12 cellular contexts compared by ENCODE assay signal in the genomic region with DNA sequence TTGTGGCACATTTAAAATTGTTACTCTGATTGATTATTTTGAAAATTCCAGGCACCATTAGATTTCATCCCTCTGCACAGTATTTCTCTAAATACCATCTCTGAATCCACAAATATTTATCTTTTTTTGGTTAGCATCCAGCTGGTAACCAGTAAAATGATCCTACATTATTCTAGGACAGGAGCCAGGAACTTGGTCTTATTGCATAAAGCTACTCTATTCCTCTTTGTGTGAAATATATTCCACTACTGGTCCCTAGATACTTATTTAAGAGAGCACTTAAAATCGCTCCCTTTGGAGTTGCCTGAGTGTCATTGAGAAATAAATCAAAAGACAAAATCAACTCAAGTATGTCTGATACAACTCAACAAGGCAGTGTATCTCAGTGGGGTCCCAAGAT. TPM values are rescaled to one million over a fixed set of nuclear protein-coding genes. Genes with fewer than 3 reads are reported as not detected.
DNase-seq lines count a peak whose midpoint lies in the region; TF ChIP-seq lines count a peak whose summit lies in the region.
"Had no signal": no experiment of that assay in that cellular context is flagged by ENCODE, and none has a peak within 500 bp of the region (broad histone marks: within the 10 kb centered on the region; RNA-seq: fewer than 3 reads in every experiment).

No MANE protein-coding gene starts in this region.

- TF ChIP-seq CTCF in osteoblast (IDR thresholded peaks at IDR 0.05; ENCODE audit: extremely low read depth, low read depth, low read length) (no peak), GM13976 (IDR thresholded peaks at IDR 0.05; ENCODE audit: borderline replicate concordance, control extremely low read depth, extremely low read depth, insufficient read depth, missing control alignments) (no peak)

- H3K36me3 ChIP-seq in osteoblast (ENCODE audit: insufficient read depth, low read length) = no peaks in the 10 kb centered on the region
- H3K36me3 ChIP-seq: SJCRH30 had no signal

- no peaks in the 10 kb centered on the region for H3K27me3 ChIP-seq in osteoblast (ENCODE audit: insufficient read depth, low read length)
- H3K27me3 ChIP-seq: SJCRH30 had no signal

- in situ Hi-C loops in GM13976 (cut with MboI; ENCODE audit: low sequenced_read_pairs, unreplicated experiment) = no loop called here

- no peak overlapping the region for H2AFZ ChIP-seq in osteoblast (ENCODE audit: low read length)

- no peak overlapping the region for H3K27ac ChIP-seq in osteoblast (ENCODE audit: low read depth, low read length)
- H3K27ac ChIP-seq: SJCRH30 had no signal

- H3K9me3 ChIP-seq in osteoblast (ENCODE audit: low read depth, low read length) = no peaks in the 10 kb centered on the region
- H3K9me3 ChIP-seq: SJCRH30 had no signal

- peaks cover 18% of the 10 kb centered on the region for H3K4me1 ChIP-seq in osteoblast (ENCODE audit: insufficient read depth, low read length)

- H3K4me3 ChIP-seq in osteoblast (ENCODE audit: insufficient read depth, low read length) = no peak overlapping the region
- H3K4me3 ChIP-seq: SJCRH30, smooth muscle cell had no signal

- H3K4me2 ChIP-seq in osteoblast (ENCODE audit: insufficient read depth, low read length) = peak overlapping the region; percentile 28
- H3K4me2 ChIP-seq: smooth muscle cell had no signal

- H3K79me2 ChIP-seq in osteoblast (ENCODE audit: insufficient read depth, low read length) = no peaks in the 10 kb centered on the region

- DNase-seq in GM03348 (ENCODE audit: low spot score) = peak; percentile 61
- peak; percentile 77 for DNase-seq in NCI-H2029 treated with DMSO at 0.1 percent for 48 hours (lab: John Stamatoyannopoulos, UW)
- DNase-seq in amniotic stem cell (lab: John Stamatoyannopoulos, UW) = peak; percentile 41
- DNase-seq in osteoblast (ENCODE audit: insufficient read length, low spot score, missing footprints) = peak; percentile 50
- DNase-seq in SHP77 (lab: John Stamatoyannopoulos, UW) = no peak
- DNase-seq in GM13976 (ENCODE audit: low spot score) = no peak
- no peak for DNase-seq in UCSD-AML1 (lab: John Stamatoyannopoulos, UW; ENCODE audit: unreplicated experiment)
- DNase-seq: activated naive CD4-positive, alpha-beta T cell treated with anti-CD3 and anti-CD28 coated beads for 36 hours; MM.1S; nucleus accumbens had no signal

- H4K20me1 ChIP-seq in osteoblast (ENCODE audit: insufficient read depth, low read length) = no peaks in the 10 kb centered on the region

RNA-seq across cellular contexts. Expression of a gene that starts 7.4 kb away (rescaled TPM):
- 54.3 and 56.6 TPM in 2 replicates for total RNA-seq in osteoblast

Comparison
In these comparisons a context has a peak if more than half of its experiments do, and no peak if none do; other contexts are left out.
1. DNase-seq: peak in GM03348 (single experiment), NCI-H2029 treated with DMSO at 0.1 percent for 48 hours (single experiment), amniotic stem cell (single experiment) and osteoblast (single experiment); none in SHP77 (0 of 2), GM13976 (single experiment) and UCSD-AML1 (single experiment).